Comparison of ENCODE assay signal across 17 cellular contexts in genomic region chr6:125745281-125746018, GRCh38. TPM values are rescaled to one million over a fixed set of nuclear protein-coding genes. Genes with fewer than 3 reads are reported as not detected.
DNase-seq lines count a peak whose midpoint lies in the region; ATAC-seq and TF ChIP-seq lines count a peak whose summit lies in the region.
"Had no signal": no experiment of that assay in that cellular context is flagged by ENCODE, and none has a peak within 500 bp of the region (broad histone marks: within the 10 kb centered on the region; RNA-seq: fewer than 3 reads in every experiment).

No MANE protein-coding gene starts in this region.

- H3K4me3 ChIP-seq in mesendoderm (ENCODE audit: low read length) (no peak overlapping the region), lower lobe of right lung (no peak overlapping the region)
- H3K4me3 ChIP-seq: SJCRH30 had no signal

- no peak overlapping the region for H2AK5ac ChIP-seq in mesendoderm (ENCODE audit: low read length)

- intact Hi-C loops in lower lobe of right lung (cut with DNase I): no loop called here

- no peak overlapping the region for H3K27ac ChIP-seq in mesendoderm (ENCODE audit: low read depth, low read length)
- no peak overlapping the region for H3K27ac ChIP-seq in lower lobe of right lung
- H3K27ac ChIP-seq: SJCRH30, WERI-Rb-1 had no signal

- H2BK5ac ChIP-seq in mesendoderm (ENCODE audit: low read length): no peak overlapping the region

- WGBS in mesendoderm (ENCODE audit: extremely low coverage, insufficient coverage, low lambda C conversion rate): no CpG with 5 or more reads among the region's 6 CpGs

- H3K4me1 ChIP-seq in mesendoderm (ENCODE audit: control insufficient read depth, low read depth, low read length): peaks cover 5% of the 10 kb centered on the region
- peaks cover 33% of the 10 kb centered on the region for H3K4me1 ChIP-seq in lower lobe of right lung

- TF ChIP-seq CTCF in lower lobe of right lung (IDR thresholded peaks at IDR 0.05): no peak

- H3K27me3 ChIP-seq in mesendoderm (ENCODE audit: insufficient read depth, low read length, poor library complexity) (no peaks in the 10 kb centered on the region), lower lobe of right lung (ENCODE audit: low read depth) (peaks cover 51% of the 10 kb centered on the region)

- no peaks in the 10 kb centered on the region for H3K36me3 ChIP-seq in mesendoderm (ENCODE audit: control insufficient read depth, insufficient read depth, low read length)
- no peaks in the 10 kb centered on the region for H3K36me3 ChIP-seq in lower lobe of right lung
- H3K36me3 ChIP-seq: SJCRH30, WERI-Rb-1 had no signal

- ATAC-seq in GM19455 (IDR thresholded peaks at IDR 0.05; ENCODE audit: unreplicated experiment): no peak
- no peak for ATAC-seq in lower lobe of right lung

- H3K9ac ChIP-seq in mesendoderm (ENCODE audit: low read length): no peak overlapping the region

- no peak overlapping the region for H3K4me2 ChIP-seq in mesendoderm (ENCODE audit: low read length)

- H2BK15ac ChIP-seq in mesendoderm (replicated peaks; ENCODE audit: low read depth): no peak overlapping the region

- H3K56ac ChIP-seq in mesendoderm (ENCODE audit: low read length): peak overlapping the region; percentile 38

- H3K18ac ChIP-seq in mesendoderm (ENCODE audit: low read length): no peak overlapping the region

- no peak overlapping the region for H2BK120ac ChIP-seq in mesendoderm (ENCODE audit: low read depth, low read length)

- no peak overlapping the region for H3K4ac ChIP-seq in mesendoderm (ENCODE audit: low read depth, low read length)

- in situ Hi-C loops in G401 (cut with HindIII; ENCODE audit: low sequenced_read_pairs): no loop called here

- H3K23ac ChIP-seq in mesendoderm (ENCODE audit: low read length): no peak overlapping the region

- H3K79me2 ChIP-seq in mesendoderm (ENCODE audit: control insufficient read depth, insufficient read depth, low read length): peaks cover 2% of the 10 kb centered on the region

- peak; percentile 42 for DNase-seq in COLO668 (lab: John Stamatoyannopoulos, UW; ENCODE audit: unreplicated experiment)
- DNase-seq in NCI-H2029 treated with DMSO at 0.1 percent for 48 hours (lab: John Stamatoyannopoulos, UW): peak; percentile 91
- peak; percentile 64 for DNase-seq in globus pallidus (ENCODE audit: low spot score)
- peak; percentile 61 for DNase-seq in mesendoderm
- DNase-seq in NCI-H187 treated with DMSO at 0.1 percent for 48 hours (lab: John Stamatoyannopoulos, UW): no peak
- no peak for DNase-seq in lower lobe of right lung
- DNase-seq in G401 (ENCODE audit: low spot score): no peak
- DNase-seq: activated CD8-positive, alpha-beta memory T cell treated with anti-CD3 and anti-CD28 coated beads, Interleukin-2, amount 50 U/mL, for 48 hours; amniotic stem cell; DND-41; SJCRH30; stimulated activated CD4-positive, alpha-beta T cell treated with anti-CD3 and anti-CD28 coated beads, Interleukin-12 subunit alpha, Interleukin-12 subunit beta, amount 100 ng/mL, for 4 hours; WERI-Rb-1 had no signal

- no peaks in the 10 kb centered on the region for H3K79me1 ChIP-seq in mesendoderm (ENCODE audit: low read length)

- no peak overlapping the region for H4K8ac ChIP-seq in mesendoderm (ENCODE audit: low read depth, low read length)

- no peak overlapping the region for H4K5ac ChIP-seq in mesendoderm (ENCODE audit: low read length)

- no peaks in the 10 kb centered on the region for H3K9me3 ChIP-seq in lower lobe of right lung
- H3K9me3 ChIP-seq: SJCRH30 had no signal

RNA-seq across cellular contexts. Expression of gene HEY2, which starts 4.0 kb away (rescaled TPM):
- polyA plus RNA-seq in mesendoderm (2013, experiment 1 of 2): 11.1 TPM
- polyA plus RNA-seq in mesendoderm (2013, experiment 2 of 2): 11.3 TPM
- total RNA-seq in lower lobe of right lung: 2.8 TPM
- not detected in 2 replicates for total RNA-seq in G401 (2014; rRNA removed; shearing (Covaris generic))
- total RNA-seq: endothelial cell of umbilical vein, M059J, NCI-H460 had no signal

RNA-seq across cellular contexts. Expression of gene NCOA7, which starts 45.3 kb away (rescaled TPM):
- 3.2 TPM for polyA plus RNA-seq in mesendoderm (2013, experiment 1 of 2)
- 3.8 TPM for polyA plus RNA-seq in mesendoderm (2013, experiment 2 of 2)
- total RNA-seq in lower lobe of right lung: 64.4 TPM
- total RNA-seq in G401 (2014; rRNA removed; shearing (Covaris generic)): 1.9 and 6.3 TPM in 2 replicates

Comparison
In these comparisons a context has a peak if more than half of its experiments do, and no peak if none do; other contexts are left out.
1. DNase-seq: peak in COLO668 (single experiment), NCI-H2029 treated with DMSO at 0.1 percent for 48 hours (single experiment), globus pallidus (single experiment) and mesendoderm (single experiment); none in NCI-H187 treated with DMSO at 0.1 percent for 48 hours (single experiment), lower lobe of right lung (single experiment) and G401 (single experiment).